Comparison of ENCODE assay signal across 1 cellular context in genomic region chr19:40726279-40726678, GRCh38.
TF ChIP-seq lines count a peak whose summit lies in the region.

No MANE protein-coding gene starts in this region.

TF ChIP-seq in SK-N-SH, 30 proteins besides CTCF, POLR2A, EP300 and RAD21:
- no peak for TF ChIP-seq ELF1 (IDR thresholded peaks at IDR 0.05)
- TF ChIP-seq IRF3 (IDR thresholded peaks at IDR 0.05; ENCODE audit: low read depth, low read length): no peak
- no peak for TF ChIP-seq REST (IDR thresholded peaks at IDR 0.05; ENCODE audit: low read depth, low read length)
- no peak for TF ChIP-seq PBX3 (IDR thresholded peaks at IDR 0.05)
- TF ChIP-seq RFX5 (IDR thresholded peaks at IDR 0.05; ENCODE audit: low read length): no peak
- TF ChIP-seq YY1 (IDR thresholded peaks at IDR 0.05; ENCODE audit: low read depth): no peak
- no peak for TF ChIP-seq TAF1 (IDR thresholded peaks at IDR 0.05; ENCODE audit: borderline replicate concordance, low read depth, low read length)
- TF ChIP-seq MEF2A (IDR thresholded peaks at IDR 0.05; ENCODE audit: borderline replicate concordance, low read depth): no peak
- TF ChIP-seq JUND (IDR thresholded peaks at IDR 0.05): no peak
- TF ChIP-seq USF1 (IDR thresholded peaks at IDR 0.05; ENCODE audit: borderline replicate concordance, low read depth): no peak
- no peak for TF ChIP-seq NFIC (IDR thresholded peaks at IDR 0.05; ENCODE audit: borderline replicate concordance)
- no peak for TF ChIP-seq FOXJ3 (CRISPR knock-in tag; IDR thresholded peaks at IDR 0.05)
- TF ChIP-seq FOSL2 (IDR thresholded peaks at IDR 0.05; ENCODE audit: borderline replicate concordance, low read depth): no peak
- no peak for TF ChIP-seq SMC3 (IDR thresholded peaks at IDR 0.05; ENCODE audit: low read depth, low read length)
- no peak for TF ChIP-seq MAX (IDR thresholded peaks at IDR 0.05; ENCODE audit: low read depth)
- no peak for TF ChIP-seq NRF1 (IDR thresholded peaks at IDR 0.05; ENCODE audit: low read depth, low read length)
- TF ChIP-seq GATA2 (CRISPR knock-in tag; IDR thresholded peaks at IDR 0.05): no peak
- TF ChIP-seq USF2 (IDR thresholded peaks at IDR 0.05; ENCODE audit: borderline replicate concordance, low read depth, low read length): no peak
- no peak for TF ChIP-seq TEAD4 (IDR thresholded peaks at IDR 0.05; ENCODE audit: borderline replicate concordance, insufficient read depth)
